ENCODE assay signal across 17 cellular contexts in genomic region chr11:33478111-33478573, GRCh38.
A peak's percentile ranks its signal among the peaks of the same experiment; 100 is the strongest.
DNase-seq lines count a peak whose midpoint lies in the region; ATAC-seq and TF ChIP-seq lines count a peak whose summit lies in the region.
"Had no signal": no experiment of that assay in that cellular context is flagged by ENCODE, and none has a peak within 500 bp of the region (broad histone marks: within the 10 kb centered on the region; RNA-seq: fewer than 3 reads in every experiment).

No MANE protein-coding gene starts in this region.

- H3K9me2 ChIP-seq in GM23338 (ENCODE audit: insufficient read depth), result no peaks in the 10 kb centered on the region

- H3K27ac ChIP-seq in GM23338 (ENCODE audit: low read depth), result no peak overlapping the region
- H3K27ac ChIP-seq in tibial artery, result no peak overlapping the region
- H3K27ac ChIP-seq: transverse colon had no signal

- no peak overlapping the region for H3K4me3 Mint-ChIP-seq in GM23338
- H3K4me3 Mint-ChIP-seq: activated B cell treated with CpG ODN at 0.5 μM for 24 hours, B cell had no signal

- TF ChIP-seq CTCF in GM23338 (conservative IDR thresholded peaks at IDR 0.05; ENCODE audit: low read depth in 2 of 2) (no peak), fibroblast of mammary gland (conservative IDR thresholded peaks at IDR 0.05; ENCODE audit: control insufficient read depth, insufficient read depth, low read depth, low read length) (no peak), tibial artery (IDR thresholded peaks at IDR 0.05) (no peak)

- H4K20me1 ChIP-seq in GM23338 (replicated peaks; ENCODE audit: insufficient read depth), result no peaks in the 10 kb centered on the region

- H3K27me3 ChIP-seq in GM23338 (ENCODE audit: insufficient read depth) (no peaks in the 10 kb centered on the region), tibial artery (peaks cover 0 to 14% of the 10 kb centered on the region in 2 donors)

- no peaks in the 10 kb centered on the region for H3K27me3 Mint-ChIP-seq in GM23338 (ENCODE audit: insufficient read depth, low read depth, poor library complexity)

- peak overlapping the region; percentile 69; the same call in 1 of the 2 replicates for H2AFZ ChIP-seq in GM23338

- peaks cover 8% of the 10 kb centered on the region; the same call in 1 of the 2 replicates for H3K4me1 ChIP-seq in GM23338 (ENCODE audit: insufficient read depth)
- H3K4me1 ChIP-seq in tibial artery, result no peaks in the 10 kb centered on the region
- H3K4me1 ChIP-seq: transverse colon had no signal

- H3K4me3 ChIP-seq in GM23338 (no peak overlapping the region), fibroblast of mammary gland (ENCODE audit: control insufficient read depth, low read depth, low read length) (no peak overlapping the region), tibial artery (no peak overlapping the region)
- H3K4me3 ChIP-seq: MG63, transverse colon had no signal

- ATAC-seq in GM23338, result peak; percentile 67
- ATAC-seq: Right ventricle myocardium inferior, sciatic nerve had no signal

- H3K36me3 Mint-ChIP-seq in GM23338 (ENCODE audit: low read depth), result no peaks in the 10 kb centered on the region
- H3K36me3 Mint-ChIP-seq: brain had no signal

- H3K36me3 ChIP-seq in GM23338 (ENCODE audit: insufficient read depth), result no peaks in the 10 kb centered on the region
- no peaks in the 10 kb centered on the region for H3K36me3 ChIP-seq in tibial artery
- H3K36me3 ChIP-seq: MG63, transverse colon had no signal

- no peak overlapping the region for H3K4me2 ChIP-seq in GM23338

- H3F3A ChIP-seq in GM23338 (replicated peaks; ENCODE audit: low read depth), result no peaks in the 10 kb centered on the region

- intact Hi-C loops in tibial artery (cut with DNase I; ENCODE audit: low total_unique reads), result no loop called here

- H3K79me2 ChIP-seq in GM23338 (replicated peaks; ENCODE audit: insufficient read depth), result no peaks in the 10 kb centered on the region

- H3K4me1 Mint-ChIP-seq in GM23338, result 0 out of 3 replicates have a peak, but pooled peaks cover 4% of the 10 kb centered on the region
- H3K4me1 Mint-ChIP-seq: activated B cell treated with CpG ODN at 0.5 μM for 24 hours, B cell had no signal

- DNase-seq in Ammon's horn (ENCODE audit: low spot score) (peak; percentile 62), GM23338 (ENCODE audit: low spot score) (peak; percentile 27), NCI-H526 treated with DMSO at 0.1 percent for 48 hours (lab: John Stamatoyannopoulos, UW) (peak; percentile 65), fibroblast of mammary gland (ENCODE audit: low read depth) (peak; percentile 10), OCI-M1 (lab: John Stamatoyannopoulos, UW) (no peak), tibial artery (no peak), LoVo (ENCODE audit: low spot score) (no peak)
- no peak for DNase-seq in activated CD8-positive, alpha-beta memory T cell treated with anti-CD3 and anti-CD28 coated beads, Interleukin-2, amount 50 U/mL, for 4 hours
- DNase-seq: activated B cell treated with CpG ODN at 0.5 μM for 24 hours; activated T-cell treated with anti-CD3 and anti-CD28 coated beads, Interleukin-2, amount 50 U/mL, for 48 hours; erythroblast; MG63; transverse colon had no signal

- H3K9me3 ChIP-seq in tibial artery, result no peaks in the 10 kb centered on the region
- H3K9me3 ChIP-seq: MG63, transverse colon had no signal

- H3K9me3 Mint-ChIP-seq in GM23338, result no peaks in the 10 kb centered on the region
- H3K9me3 Mint-ChIP-seq: activated B cell treated with CpG ODN at 0.5 μM for 24 hours, brain had no signal

- H3K27ac Mint-ChIP-seq in GM23338, result no peak overlapping the region
- H3K27ac Mint-ChIP-seq: activated B cell treated with CpG ODN at 0.5 μM for 24 hours, B cell had no signal

TF ChIP-seq in GM23338, 12 proteins besides CTCF, POLR2A, EP300 and RAD21:
- TF ChIP-seq CREB1 (CRISPR knock-in tag; IDR thresholded peaks at IDR 0.05; ENCODE audit: low read depth), result no peak
- no peak for TF ChIP-seq POLR2AphosphoS5 (IDR thresholded peaks at IDR 0.05; ENCODE audit: low read depth)
- TF ChIP-seq ETS1 (IDR thresholded peaks at IDR 0.05), result no peak
TF ChIP-seq in GM23338: peak in this region for 0.

Comparison
In these comparisons a context has a peak if more than half of its experiments do, and no peak if none do; other contexts are left out.
1. DNase-seq: peak in Ammon's horn (single experiment), GM23338 (single experiment), NCI-H526 treated with DMSO at 0.1 percent for 48 hours (single experiment) and fibroblast of mammary gland (single experiment); none in OCI-M1 (single experiment), tibial artery (0 of 2), LoVo (single experiment) and activated CD8-positive, alpha-beta memory T cell treated with anti-CD3 and anti-CD28 coated beads, Interleukin-2, amount 50 U/mL, for 4 hours (single experiment).